In the genomic region with DNA sequence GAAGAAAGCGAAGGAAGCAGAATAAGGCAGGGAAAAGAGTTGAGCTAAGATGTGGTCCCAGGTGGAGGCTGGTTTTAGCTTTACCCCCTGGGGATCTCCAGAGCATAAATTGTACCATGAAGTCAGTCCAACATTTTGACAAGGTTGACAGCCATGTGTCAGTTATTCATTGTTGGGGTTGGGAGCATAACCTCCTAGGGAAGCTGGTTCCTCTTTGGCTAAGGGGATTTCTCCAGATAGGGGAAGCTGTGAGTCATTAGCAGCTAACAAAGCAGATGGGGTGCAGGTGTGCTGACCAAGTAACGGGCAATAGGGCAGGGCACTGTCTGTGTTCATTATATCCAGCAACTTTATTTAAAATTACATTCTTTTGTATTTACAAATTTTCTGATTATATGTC, we compare ENCODE assay signal across 11 cellular contexts.
DNase-seq lines count a peak whose midpoint lies in the region; FAIRE-seq and TF ChIP-seq lines count a peak whose summit lies in the region.
"Had no signal": no experiment of that assay in that cellular context is flagged by ENCODE, and none has a peak within 500 bp of the region (broad histone marks: within the 10 kb centered on the region; RNA-seq: fewer than 3 reads in every experiment).

No MANE protein-coding gene starts in this region.

- H3K27ac Mint-ChIP-seq in glutamatergic neuron (ENCODE audit: unreplicated experiment) (peak overlapping the region; percentile 9), endothelial cell (ENCODE audit: unreplicated experiment) (no peak overlapping the region)
- H3K27ac Mint-ChIP-seq: activated naive CD8-positive, alpha-beta T cell had no signal

- TF ChIP-seq POLR2A in GM12892 (IDR thresholded peaks at IDR 0.05; ENCODE audit: low read depth, low read length), result no peak

- H3K27me3 Mint-ChIP-seq in glutamatergic neuron (ENCODE audit: unreplicated experiment) (no peaks in the 10 kb centered on the region), endothelial cell (ENCODE audit: unreplicated experiment) (no peaks in the 10 kb centered on the region)

- H3K36me3 Mint-ChIP-seq in glutamatergic neuron (ENCODE audit: unreplicated experiment) (no peaks in the 10 kb centered on the region), endothelial cell (ENCODE audit: low read depth, unreplicated experiment) (no peaks in the 10 kb centered on the region)
- H3K36me3 Mint-ChIP-seq: activated naive CD8-positive, alpha-beta T cell had no signal

- H3K4me1 Mint-ChIP-seq in glutamatergic neuron (ENCODE audit: low read depth, unreplicated experiment), result peaks cover 8% of the 10 kb centered on the region
- no peaks in the 10 kb centered on the region for H3K4me1 Mint-ChIP-seq in endothelial cell (ENCODE audit: unreplicated experiment)

- no peak for TF ChIP-seq CTCF in glutamatergic neuron (IDR thresholded peaks at IDR 0.05; ENCODE audit: partially characterized antibody, unreplicated experiment)
- no peak for TF ChIP-seq CTCF in endothelial cell (IDR thresholded peaks at IDR 0.05; ENCODE audit: unreplicated experiment)

- peaks cover 4% of the 10 kb centered on the region for H3K9me3 Mint-ChIP-seq in glutamatergic neuron (ENCODE audit: unreplicated experiment)
- H3K9me3 Mint-ChIP-seq in endothelial cell (ENCODE audit: unreplicated experiment), result no peaks in the 10 kb centered on the region

- peak; percentile 38 for FAIRE-seq in GM12892 (lab: Jason Lieb, UNC)

- H3K4me3 Mint-ChIP-seq in glutamatergic neuron (ENCODE audit: unreplicated experiment), result no peak overlapping the region
- no peak overlapping the region for H3K4me3 Mint-ChIP-seq in endothelial cell (ENCODE audit: unreplicated experiment)
- H3K4me3 Mint-ChIP-seq: activated naive CD8-positive, alpha-beta T cell had no signal

- no peak for DNase-seq in GM12892 (ENCODE audit: insufficient read length)
- peak; percentile 3 for DNase-seq in HCEC 1CT
- peak; percentile 17 for DNase-seq in NCI-H226
- peak; percentile 32 for DNase-seq in glutamatergic neuron
- DNase-seq in T-helper 1 cell, result no peak
- DNase-seq in NCI-H1092 (lab: John Stamatoyannopoulos, UW), result no peak
- DNase-seq in DMS153 (lab: John Stamatoyannopoulos, UW), result no peak
- DNase-seq in endothelial cell (ENCODE audit: low spot score), result no peak
- DNase-seq: activated CD4-positive, alpha-beta T cell treated with anti-CD3 and anti-CD28 coated beads, Interleukin-2, amount 50 U/mL, for 1 hour; stimulated activated naive CD4-positive, alpha-beta T cell had no signal

Comparison
In these comparisons a context has a peak if more than half of its experiments do, and no peak if none do; other contexts are left out.
1. DNase-seq: peak in HCEC 1CT (single experiment), NCI-H226 (single experiment) and glutamatergic neuron (single experiment); none in GM12892 (single experiment), T-helper 1 cell (0 of 5), NCI-H1092 (single experiment), DMS153 (single experiment) and endothelial cell (single experiment).